17 cellular contexts compared by ENCODE assay signal in genomic region chr1:62233926-62234450, GRCh38. TPM values are rescaled to one million over a fixed set of nuclear protein-coding genes. Genes with fewer than 3 reads are reported as not detected.
"Had no signal": no experiment of that assay in that cellular context is flagged by ENCODE, and none has a peak within 500 bp of the region (broad histone marks: within the 10 kb centered on the region; RNA-seq: fewer than 3 reads in every experiment).

No MANE protein-coding gene starts in this region.

- H3K4me1 ChIP-seq: upper lobe of right lung, vagina had no signal

- H3K4me1 Mint-ChIP-seq: immature natural killer cell had no signal

- H3K27me3 ChIP-seq: foreskin keratinocyte, ovary, upper lobe of right lung, vagina had no signal

- H3K4me3 Mint-ChIP-seq: immature natural killer cell, naive B cell, nephron had no signal

- DNase-seq: effector memory CD4-positive, alpha-beta T cell; esophagus squamous epithelium; immature natural killer cell; left ventricle myocardium superior; mesendoderm; naive B cell; ovary; right cardiac atrium; small intestine; stimulated activated CD4-positive, alpha-beta T cell treated with anti-CD3 and anti-CD28 coated beads, Interleukin-12 subunit alpha, Interleukin-12 subunit beta, amount 100 ng/mL, for 4 hours; stimulated activated naive CD4-positive, alpha-beta T cell; upper lobe of right lung had no signal

- H3K9me3 Mint-ChIP-seq: nephron had no signal

- H3K4me3 ChIP-seq: esophagus squamous epithelium, lung, ovary, upper lobe of right lung, vagina had no signal

- H3K9me3 ChIP-seq: esophagus squamous epithelium, ovary, upper lobe of right lung, vagina had no signal

- H3K36me3 Mint-ChIP-seq: immature natural killer cell, naive B cell had no signal

- H3K27ac Mint-ChIP-seq: immature natural killer cell, naive B cell had no signal

- FAIRE-seq: endometrium, small intestine had no signal

- H3K36me3 ChIP-seq: esophagus squamous epithelium, ovary, upper lobe of right lung, vagina had no signal

- H3K27ac ChIP-seq: esophagus squamous epithelium, foreskin keratinocyte, ovary, upper lobe of right lung, vagina had no signal

RNA-seq across cellular contexts. Expression of gene L1TD1, which starts 39.3 kb away (rescaled TPM):
- total RNA-seq: vagina had no signal
